ENCODE assay signal across 7 cellular contexts in the genomic region with DNA sequence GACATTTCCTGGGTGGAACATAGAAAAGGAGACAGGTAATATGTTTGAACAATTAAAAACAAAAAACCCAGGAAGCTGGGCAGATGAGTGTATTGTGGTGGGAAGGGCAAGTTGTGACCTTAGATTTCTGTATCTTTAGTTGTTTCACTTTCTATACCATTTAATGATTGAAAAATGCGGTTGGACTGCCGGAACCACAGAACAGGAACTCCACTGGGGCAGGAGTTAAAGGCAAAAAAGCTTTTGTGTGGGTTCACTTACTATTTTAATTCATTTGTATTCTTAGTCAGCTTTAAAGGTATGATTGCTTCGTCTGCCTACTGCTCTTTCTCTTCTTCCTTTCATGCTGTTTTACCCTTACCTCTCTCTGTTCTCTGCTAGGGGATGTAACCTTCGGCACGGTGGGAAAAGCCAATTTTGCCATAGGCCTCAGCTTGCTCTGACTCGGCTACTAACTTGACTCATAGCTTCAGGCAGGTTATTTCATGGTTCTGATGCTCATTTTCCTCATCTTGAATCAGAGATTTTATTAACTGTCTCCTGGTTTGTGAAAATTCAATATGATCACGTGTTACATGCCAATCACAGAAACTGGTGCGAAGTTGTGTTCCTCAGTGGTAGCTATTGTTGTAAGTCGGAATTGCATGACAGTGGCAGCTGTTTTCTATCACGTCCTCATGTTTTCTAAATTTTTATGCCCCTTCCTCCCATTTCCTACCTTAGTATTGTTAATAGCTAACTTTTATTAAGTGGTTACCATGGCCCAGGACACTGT. TPM values are rescaled to one million over a fixed set of nuclear protein-coding genes. Genes with fewer than 3 reads are reported as not detected.
DNase-seq lines count a peak whose midpoint lies in the region; ATAC-seq and TF ChIP-seq lines count a peak whose summit lies in the region.

No MANE protein-coding gene starts in this region.

- TF ChIP-seq EP300 in stomach (IDR thresholded peaks at IDR 0.05), result no peak

- H3K4me3 ChIP-seq in stomach, result peak overlapping the region in 1 of 4 donors; percentile 65
- H3K4me3 ChIP-seq in aorta (ENCODE audit: low read length in 2 of 2), result no peak overlapping the region

- H3K36me3 ChIP-seq in stomach (no peaks in the 10 kb centered on the region), aorta (ENCODE audit: control insufficient read depth in 1 of 2, insufficient read depth in 2 of 2, low read length in 1 of 2) (no peaks in the 10 kb centered on the region)

- no peaks in the 10 kb centered on the region for H3K9me3 Mint-ChIP-seq in effector memory CD8-positive, alpha-beta T cell

- no peaks in the 10 kb centered on the region for H3K27me3 ChIP-seq in stomach
- no peaks in the 10 kb centered on the region for H3K27me3 ChIP-seq in aorta (ENCODE audit: control insufficient read depth in 1 of 2, insufficient read depth in 2 of 2, low read length in 1 of 2)

- no peaks in the 10 kb centered on the region for H3K27me3 Mint-ChIP-seq in effector memory CD8-positive, alpha-beta T cell

- H3K4me1 ChIP-seq in stomach, result peaks cover 0 to 41% (median 21%) of the 10 kb centered on the region in 4 donors
- H3K4me1 ChIP-seq in aorta (ENCODE audit: control insufficient read depth in 1 of 2, insufficient read depth in 2 of 2, low read length in 2 of 2), result no peaks in the 10 kb centered on the region

- peak overlapping the region; percentile 86 to 90 for H3K4me3 Mint-ChIP-seq in effector memory CD8-positive, alpha-beta T cell

- WGBS in stomach, 5 donors, result 59 to 77% (median 74%) methylated on average over 10 of the region's 10 CpGs
- 91 to 92% methylated on average over 10 of the region's 10 CpGs for WGBS in aorta, 2 donors

- H3K4me1 Mint-ChIP-seq in effector memory CD8-positive, alpha-beta T cell (ENCODE audit: low read depth in 2 of 2), result peaks cover 32 to 43% of the 10 kb centered on the region in 2 donors

- H3K9me3 ChIP-seq in stomach, result no peaks in the 10 kb centered on the region
- no peaks in the 10 kb centered on the region for H3K9me3 ChIP-seq in aorta (ENCODE audit: control insufficient read depth, low read length)

- no peak for TF ChIP-seq POLR2A in stomach (IDR thresholded peaks at IDR 0.05)

- peak; percentile 8 to 82 (median 32) for DNase-seq in T-helper 1 cell
- DNase-seq in effector memory CD8-positive, alpha-beta T cell, result peak; percentile 47 to 55 (median 50)
- DNase-seq in stomach, result no peak
- no peak for DNase-seq in aorta
- DNase-seq in NCI-H2196 treated with DMSO at 0.1 percent for 48 hours (lab: John Stamatoyannopoulos, UW; ENCODE audit: unreplicated experiment), result no peak

- H3K36me3 Mint-ChIP-seq in effector memory CD8-positive, alpha-beta T cell (ENCODE audit: insufficient read depth), result peaks cover 24% of the 10 kb centered on the region

- ATAC-seq in GM19328 (IDR thresholded peaks at IDR 0.05; ENCODE audit: unreplicated experiment), result peak; percentile 56
- peak; percentile 48 for ATAC-seq in HG03097 (IDR thresholded peaks at IDR 0.05; ENCODE audit: low FRiP score, unreplicated experiment)
- peak; percentile 61 for ATAC-seq in effector memory CD8-positive, alpha-beta T cell (replicated peaks)
- no peak for ATAC-seq in aorta (ENCODE audit: low FRiP score)

- TF ChIP-seq CTCF in stomach (IDR thresholded peaks at IDR 0.05), result no peak

- intact Hi-C loops in stomach (cut with DNase I; ENCODE audit: low total_unique reads), result no loop called here
- intact Hi-C loops in aorta (cut with DNase I), result no loop called here

- H3K27ac ChIP-seq in stomach, result peak overlapping the region; percentile 45 to 91 (median 85)
- no peak overlapping the region for H3K27ac ChIP-seq in aorta (ENCODE audit: low read depth in 1 of 2, low read length in 2 of 2)

- peak overlapping the region; percentile 97 for H3K27ac Mint-ChIP-seq in effector memory CD8-positive, alpha-beta T cell

RNA-seq across cellular contexts. Expression of gene MCTP2, which starts 1.6 kb away (rescaled TPM):
- total RNA-seq in stomach, result 10 to 100 TPM in 4 of 5 donors, 1 to 10 TPM in 1; 7.1 to 62.4 (median 34.8) TPM
- 1 to 10 TPM; 2.8 to 5.9 (median 5.8) TPM for polyA plus RNA-seq in stomach
- 1 to 10 TPM; 7.7 to 9.6 TPM for total RNA-seq in aorta
- polyA plus RNA-seq in aorta, result under 1 TPM; 0.13 to 0.88 TPM

Comparison
In these comparisons a context has a peak if more than half of its experiments do, and no peak if none do; other contexts are left out.
1. DNase-seq: peak in T-helper 1 cell (5 of 5) and effector memory CD8-positive, alpha-beta T cell (3 of 3); none in stomach (single experiment), aorta (0 of 2) and NCI-H2196 treated with DMSO at 0.1 percent for 48 hours (single experiment).
2. H3K27ac ChIP-seq: peak in stomach (5 of 5); none in aorta (0 of 2).